Comparison of ENCODE assay signal across 28 cellular contexts in genomic region chr7:117621075-117621474, GRCh38.
"Had no signal": no experiment of that assay in that cellular context is flagged by ENCODE, and none has a peak within 500 bp of the region (broad histone marks: within the 10 kb centered on the region; RNA-seq: fewer than 3 reads in every experiment).

No MANE protein-coding gene starts in this region.

- DNase-seq: activated CD4-positive, alpha-beta memory T cell treated with anti-CD3 and anti-CD28 coated beads for 36 hours; activated CD4-positive, alpha-beta T cell treated with anti-CD3 and anti-CD28 coated beads for 36 hours; activated CD4-positive, alpha-beta T cell treated with anti-CD3 and anti-CD28 coated beads, Interleukin-2, amount 10 ng/mL, durations not matched to agents 24 days and 14 days; activated CD4-positive, CD25-positive, alpha-beta regulatory T cell; activated CD4-positive, CD25-positive, alpha-beta regulatory T cell treated with anti-CD3 and anti-CD28 coated beads, Interleukin-2, amount 50 U/mL, for 72 hours; activated CD8-positive, alpha-beta memory T cell treated with anti-CD3 and anti-CD28 coated beads, Interleukin-2, amount 10 ng/mL, durations not matched to agents 7 days and 5 days; activated CD8-positive, alpha-beta memory T cell treated with anti-CD3 and anti-CD28 coated beads, Interleukin-2, amount 50 U/mL, for 4 hours; activated CD8-positive, alpha-beta T cell treated with anti-CD3 and anti-CD28 coated beads, Interleukin-2, amount 10 ng/mL, durations not matched to agents 7 days and 5 days; activated effector memory CD4-positive, alpha-beta T cell treated with anti-CD3 and anti-CD28 coated beads, Interleukin-2, amount 50 U/mL, for 16 hours; activated naive CD4-positive, alpha-beta T cell treated with anti-CD3 and anti-CD28 coated beads for 36 hours; activated naive CD8-positive, alpha-beta T cell treated with anti-CD3 and anti-CD28 coated beads for 36 hours; activated naive CD8-positive, alpha-beta T cell treated with anti-CD3 and anti-CD28 coated beads, Interleukin-2, amount 50 U/mL, for 24 hours; activated T-cell treated with anti-CD3 and anti-CD28 coated beads, Interleukin-2, amount 50 U/mL, for 1 hour; activated T-cell treated with anti-CD3 and anti-CD28 coated beads, Interleukin-2, amount 50 U/mL, for 48 hours; adrenal gland; amygdala; aorta; body of pancreas; dorsolateral prefrontal cortex; effector memory CD8-positive, alpha-beta T cell; foreskin fibroblast; gastrocnemius medialis; glutamatergic neuron; heart left ventricle; T-helper 1 cell; T-helper 17 cell; T1000 had no signal

- H3K4me1 ChIP-seq: adrenal gland, gastrocnemius medialis, heart left ventricle had no signal

- H3K4me3 ChIP-seq: adrenal gland, body of pancreas, coronary artery, dorsolateral prefrontal cortex, gastrocnemius medialis, heart left ventricle had no signal

- H3K9me3 ChIP-seq: adrenal gland, body of pancreas, gastrocnemius medialis, heart left ventricle had no signal

- H3K27ac ChIP-seq: adrenal gland, body of pancreas, coronary artery, dorsolateral prefrontal cortex, gastrocnemius medialis, heart left ventricle had no signal

- H3K27me3 ChIP-seq: adrenal gland, body of pancreas, dorsolateral prefrontal cortex, gastrocnemius medialis, heart left ventricle had no signal

- H3K36me3 ChIP-seq: adrenal gland, gastrocnemius medialis, heart left ventricle had no signal
